In the genomic region with DNA sequence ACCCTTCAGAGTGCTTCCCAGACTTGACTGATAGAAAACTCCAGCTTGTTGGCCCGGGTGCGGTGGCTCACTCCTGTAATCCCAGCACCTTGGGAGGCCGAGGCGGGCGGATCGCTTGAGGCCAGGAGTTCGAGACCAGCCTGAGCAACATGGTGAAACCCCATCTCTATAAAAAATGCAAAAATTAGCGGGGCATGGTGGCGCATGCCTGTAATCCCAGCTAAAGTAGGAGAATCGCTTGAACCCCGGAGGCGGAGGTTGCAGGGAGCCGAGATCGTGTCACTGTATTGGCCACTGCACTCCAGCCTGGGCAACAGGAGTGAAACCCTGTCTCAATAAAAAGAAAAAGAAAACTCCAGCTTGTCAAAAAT, we compare ENCODE assay signal across 17 cellular contexts. TPM values are rescaled to one million over a fixed set of nuclear protein-coding genes. Genes with fewer than 3 reads are reported as not detected.
DNase-seq lines count a peak whose midpoint lies in the region; ATAC-seq and TF ChIP-seq lines count a peak whose summit lies in the region.
"Not testable (repeated sequence)": the region's sequence is repeated elsewhere in the genome, so short reads cannot be mapped to it uniquely, and the experiment has no call there.
"Had no signal": no experiment of that assay in that cellular context is flagged by ENCODE, and none has a peak within 500 bp of the region (broad histone marks: within the 10 kb centered on the region; RNA-seq: fewer than 3 reads in every experiment).

No MANE protein-coding gene starts in this region.

- not testable (repeated sequence) for H3K9me3 ChIP-seq in BLaER1; mucosa of rectum (ENCODE audit: control insufficient read depth in 2 of 2, low read length in 2 of 2); tibial nerve

- TF ChIP-seq CTCF in RWPE1 (conservative IDR thresholded peaks at IDR 0.05; ENCODE audit: low read depth); tibial nerve (IDR thresholded peaks at IDR 0.05): not testable (repeated sequence)

- TF ChIP-seq POLR2A in tibial nerve (IDR thresholded peaks at IDR 0.05): not testable (repeated sequence)

- peak overlapping the region; percentile 52 for H3K4me3 Mint-ChIP-seq in activated CD4-positive, alpha-beta memory T cell treated with anti-CD3 and anti-CD28 coated beads for 36 hours
- peak overlapping the region; percentile 69 for H3K4me3 Mint-ChIP-seq in central memory CD8-positive, alpha-beta T cell

- H3K4me2 ChIP-seq in BLaER1: peak overlapping the region; percentile 85

- peaks cover 70% of the 10 kb centered on the region for H3K4me1 ChIP-seq in BLaER1
- peaks cover 37 to 71% of the 10 kb centered on the region in 2 donors for H3K4me1 ChIP-seq in mucosa of rectum (ENCODE audit: control insufficient read depth in 2 of 2, insufficient read depth in 2 of 2, low read length in 2 of 2)
- H3K4me1 ChIP-seq in tibial nerve: peaks cover 0 to 77% (median 27%) of the 10 kb centered on the region in 4 donors

- intact Hi-C loops in activated CD4-positive, alpha-beta memory T cell treated with anti-CD3 and anti-CD28 coated beads for 36 hours (cut with micrococcal nuclease): not testable (repeated sequence)
- intact Hi-C loops in posterior vena cava (cut with DNase I): loop anchor here in 1 of 2 donors (5.0 kb wide), 1 partner anchor 1136 kb away; the partner anchor contains the start of gene ZNF524

- not testable (repeated sequence) for DNase-seq in RWPE1 (ENCODE audit: low spot score); activated CD4-positive, alpha-beta memory T cell treated with anti-CD3 and anti-CD28 coated beads for 36 hours; central memory CD8-positive, alpha-beta T cell (ENCODE audit: low spot score in 2 of 2); tibial nerve (ENCODE audit: low spot score in 2 of 2)
- peak; percentile 61 for DNase-seq in activated effector memory CD4-positive, alpha-beta T cell treated with anti-CD3 and anti-CD28 coated beads, Interleukin-2, amount 50 U/mL, for 16 hours
- peak; percentile 50 for DNase-seq in posterior vena cava (ENCODE audit: low spot score)

- peaks cover 17% of the 10 kb centered on the region for H3K27me3 Mint-ChIP-seq in activated CD4-positive, alpha-beta memory T cell treated with anti-CD3 and anti-CD28 coated beads for 36 hours
- peaks cover 29% of the 10 kb centered on the region for H3K27me3 Mint-ChIP-seq in central memory CD8-positive, alpha-beta T cell

- H3K36me3 ChIP-seq in BLaER1 (peaks cover 13% of the 10 kb centered on the region), tibial nerve (peaks cover 0 to 13% (median 3%) of the 10 kb centered on the region in 3 donors)
- not testable (repeated sequence) for H3K36me3 ChIP-seq in mucosa of rectum (ENCODE audit: control insufficient read depth in 2 of 2, insufficient read depth in 2 of 2, low read length in 2 of 2)

- H3K9me3 Mint-ChIP-seq in activated CD4-positive, alpha-beta memory T cell treated with anti-CD3 and anti-CD28 coated beads for 36 hours; central memory CD8-positive, alpha-beta T cell: not testable (repeated sequence)

- ATAC-seq in central memory CD8-positive, alpha-beta T cell (replicated peaks; ENCODE audit: extremely low read depth, poor library complexity, severe bottlenecking): not testable (repeated sequence)

- POLR2A ChIA-PET in RWPE1 (lab: Yijun Ruan, JAX; ENCODE audit: low non-redundant PET); activated CD4-positive, alpha-beta memory T cell treated with anti-CD3 and anti-CD28 coated beads for 36 hours (lab: Charles Lee): not testable (repeated sequence)

- not testable (repeated sequence) for H3K27ac Mint-ChIP-seq in activated CD4-positive, alpha-beta memory T cell treated with anti-CD3 and anti-CD28 coated beads for 36 hours; central memory CD8-positive, alpha-beta T cell (ENCODE audit: low read depth)

- not testable (repeated sequence) for H3K36me3 Mint-ChIP-seq in activated CD4-positive, alpha-beta memory T cell treated with anti-CD3 and anti-CD28 coated beads for 36 hours
- H3K36me3 Mint-ChIP-seq in central memory CD8-positive, alpha-beta T cell (ENCODE audit: insufficient read depth): peaks cover 27% of the 10 kb centered on the region

- TF ChIP-seq EP300 in tibial nerve (IDR thresholded peaks at IDR 0.05): not testable (repeated sequence)

- CTCF ChIA-PET in RWPE1 (lab: Yijun Ruan, JAX): interaction anchor here (0.6 kb wide), 1 partner anchor 211 kb away, joined by 5 read pairs; no protein-coding TSS in a partner anchor
- CTCF ChIA-PET in activated CD4-positive, alpha-beta memory T cell treated with anti-CD3 and anti-CD28 coated beads for 36 hours (lab: Charles Lee): not testable (repeated sequence)

- H3K9ac ChIP-seq in BLaER1: not testable (repeated sequence)
- H3K9ac ChIP-seq in mucosa of rectum (ENCODE audit: low read depth in 1 of 2, low read length in 2 of 2): peak overlapping the region in 1 of 2 donors; percentile 26

- H4K20me1 ChIP-seq in BLaER1: peaks cover 16% of the 10 kb centered on the region

- H3K27ac ChIP-seq in BLaER1 (0 out of 2 replicates have a peak overlapping the region, but pooled peaks have one; percentile 37), RWPE1 (peak overlapping the region; percentile 99), mucosa of rectum (ENCODE audit: low read depth in 2 of 2, low read length in 2 of 2) (peak overlapping the region; percentile 99), tibial nerve (peak overlapping the region in 3 of 4 donors; percentile 31 to 96 (median 71))

- peaks cover 21% of the 10 kb centered on the region for H3K4me1 Mint-ChIP-seq in activated CD4-positive, alpha-beta memory T cell treated with anti-CD3 and anti-CD28 coated beads for 36 hours (ENCODE audit: low read depth)
- H3K4me1 Mint-ChIP-seq in central memory CD8-positive, alpha-beta T cell: peaks cover 37% of the 10 kb centered on the region

- H3K4me3 ChIP-seq in BLaER1; mucosa of rectum (ENCODE audit: low read length in 2 of 2); tibial nerve: not testable (repeated sequence)

- WGBS in tibial nerve, 2 donors: 92 to 94% methylated on average over 14 of the region's 14 CpGs

- H3K27me3 ChIP-seq in BLaER1; mucosa of rectum (ENCODE audit: control insufficient read depth in 2 of 2, insufficient read depth in 2 of 2, low read length in 2 of 2); tibial nerve: not testable (repeated sequence)

RNA-seq across cellular contexts. Expression of gene LENG9, which starts 2.5 kb away (rescaled TPM):
- total RNA-seq in activated CD4-positive, alpha-beta memory T cell treated with anti-CD3 and anti-CD28 coated beads for 36 hours: 1 to 10 TPM; 5.3 to 5.6 TPM
- total RNA-seq in posterior vena cava: 1 to 10 TPM; 4.2 to 5.1 TPM
- 10 to 100 TPM in 1 of 4 donors, 1 to 10 TPM in 3; 5.9 to 10.3 (median 9.4) TPM for total RNA-seq in tibial nerve

RNA-seq across cellular contexts. Expression of gene CDC42EP5, which starts 7.0 kb away (rescaled TPM):
- total RNA-seq in activated CD4-positive, alpha-beta memory T cell treated with anti-CD3 and anti-CD28 coated beads for 36 hours: not detected
- total RNA-seq in posterior vena cava (10 to 100 TPM; 24.8 to 25.7 TPM), tibial nerve (10 to 100 TPM; 38.9 to 62.2 (median 50.2) TPM)

RNA-seq across cellular contexts. Expression of gene LENG8, which starts 17.1 kb away (rescaled TPM):
- total RNA-seq in activated CD4-positive, alpha-beta memory T cell treated with anti-CD3 and anti-CD28 coated beads for 36 hours: 100 to 1,000 TPM; 163 to 176 TPM
- total RNA-seq in posterior vena cava (100 to 1,000 TPM; 113 to 140 TPM), tibial nerve (100 to 1,000 TPM; 189 to 389 (median 285) TPM)

RNA-seq across cellular contexts. Expression of gene LAIR2, which starts 36.5 kb away (rescaled TPM):
- not detected for total RNA-seq in activated CD4-positive, alpha-beta memory T cell treated with anti-CD3 and anti-CD28 coated beads for 36 hours
- not detected for total RNA-seq in posterior vena cava
- not detected for total RNA-seq in tibial nerve
- total RNA-seq: dermis microvascular lymphatic vessel endothelial cell, esophagus squamous epithelium, foreskin keratinocyte, left ventricle myocardium superior, M059J, pancreas, Right ventricle myocardium superior, smooth muscle cell had no signal

RNA-seq across cellular contexts. Expression of gene TTYH1, which starts 50.8 kb away (rescaled TPM):
- total RNA-seq in activated CD4-positive, alpha-beta memory T cell treated with anti-CD3 and anti-CD28 coated beads for 36 hours: not detected
- total RNA-seq in posterior vena cava (1 to 10 TPM in 1 of 2 donors, under 1 TPM in 1; 0.60 to 1.4 TPM), tibial nerve (10 to 100 TPM; 21.0 to 50.0 (median 34.9) TPM)
- total RNA-seq: dermis microvascular lymphatic vessel endothelial cell, foreskin keratinocyte, M059J, mesenteric fat pad had no signal

Comparison
In these comparisons a context has a peak if more than half of its experiments do, and no peak if none do; other contexts are left out.
1. H3K27ac ChIP-seq: peak in every context shown above with its lines; median percentile 99 in RWPE1; 99 in mucosa of rectum; 71 in tibial nerve; 37 in BLaER1.
2. RNA of gene CDC42EP5, which starts 7.0 kb away (total RNA-seq): 38.9 to 62.2 TPM in tibial nerve and 24.8 to 25.7 TPM in posterior vena cava; not detected in activated CD4-positive, alpha-beta memory T cell treated with anti-CD3 and anti-CD28 coated beads for 36 hours; every median in the first group is over 10 times any median in the second.